ENCODE assay signal across 26 cellular contexts in the genomic region with DNA sequence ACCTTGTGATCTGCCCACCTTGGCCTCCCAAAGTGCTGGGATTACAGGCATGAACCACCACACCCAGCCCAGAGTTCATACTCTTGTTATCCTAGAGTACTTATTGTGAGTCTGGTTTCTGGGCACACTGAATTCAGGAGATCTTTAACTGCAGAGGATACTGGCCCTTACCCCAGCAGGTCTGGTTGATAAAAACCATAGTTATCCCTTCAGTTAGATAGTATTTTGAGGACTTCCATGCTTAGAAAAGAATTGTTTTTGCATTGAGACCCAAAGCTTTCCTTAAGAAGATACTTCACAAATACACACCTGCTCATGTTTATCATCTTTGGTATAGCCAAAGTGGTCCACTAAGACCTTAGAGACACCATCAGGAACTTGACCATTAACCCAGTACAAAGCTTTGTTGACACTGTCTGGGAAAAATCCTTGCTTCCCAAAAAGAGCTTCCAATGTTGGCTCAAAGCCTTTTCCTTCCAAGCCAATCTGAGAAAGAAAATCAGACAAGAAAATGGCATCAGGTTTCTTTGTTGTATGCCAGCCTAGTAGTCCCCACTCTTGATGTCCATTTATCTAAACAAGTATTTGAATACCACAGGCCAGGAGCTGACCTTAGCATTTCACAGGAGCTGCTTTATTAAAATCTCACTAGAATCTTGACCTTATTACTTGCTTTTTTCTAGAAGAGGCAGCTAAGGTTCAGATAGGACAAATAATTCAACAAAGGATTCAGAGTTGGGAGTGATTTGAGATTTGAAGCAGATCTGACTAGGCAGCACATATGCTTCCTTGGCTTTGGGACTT. TPM values are rescaled to one million over a fixed set of nuclear protein-coding genes. Genes with fewer than 3 reads are reported as not detected.
"Had no signal": no experiment of that assay in that cellular context is flagged by ENCODE, and none has a peak within 500 bp of the region (broad histone marks: within the 10 kb centered on the region; RNA-seq: fewer than 3 reads in every experiment).

No MANE protein-coding gene starts in this region.

- H3K4me1 Mint-ChIP-seq: memory B cell; naive thymus-derived CD4-positive, alpha-beta T cell had no signal

- H3K27me3 Mint-ChIP-seq: dendritic cell treated with granulocyte-macrophage colony-stimulating factor and Interleukin-4, amounts not matched to agents 40 ng/mL and 50 ng/mL, for 4 days had no signal

- H3K27ac Mint-ChIP-seq: dendritic cell treated with granulocyte-macrophage colony-stimulating factor and Interleukin-4, amounts not matched to agents 40 ng/mL and 50 ng/mL, for 4 days; memory B cell; naive thymus-derived CD4-positive, alpha-beta T cell had no signal

- H3K36me3 ChIP-seq: colonic mucosa, esophagus squamous epithelium, gastrocnemius medialis, left lung, lower lobe of right lung had no signal

- H3K9me3 ChIP-seq: colonic mucosa, esophagus squamous epithelium, gastrocnemius medialis, heart right ventricle, left lung, lower lobe of right lung had no signal

- H3K36me3 Mint-ChIP-seq: memory B cell had no signal

- H3K27me3 ChIP-seq: colonic mucosa, esophagus squamous epithelium, gastrocnemius medialis, left lung had no signal

- H3K27ac ChIP-seq: colonic mucosa, esophagus squamous epithelium, gastrocnemius medialis, heart right ventricle, left lung, lower lobe of right lung had no signal

- H3K4me1 ChIP-seq: colonic mucosa, esophagus squamous epithelium, gastrocnemius medialis, heart right ventricle, left lung, lower lobe of right lung had no signal

- FAIRE-seq: endothelial cell of umbilical vein, islet of Langerhans, kidney had no signal

- ATAC-seq: gastrocnemius medialis; left colon; left lung; lower lobe of right lung; naive thymus-derived CD4-positive, alpha-beta T cell had no signal

- DNase-seq: colonic mucosa; cortex of kidney; effector CD4-positive, alpha-beta T cell; effector memory CD4-positive, alpha-beta T cell; esophagus squamous epithelium; foreskin fibroblast; foreskin melanocyte; gastrocnemius medialis; glutamatergic neuron; head of caudate nucleus; heart right ventricle; hippocampal formation; kidney; kidney glomerular epithelial cell; left colon; left lung; left ventricle myocardium superior; lower lobe of right lung; midbrain; naive thymus-derived CD4-positive, alpha-beta T cell had no signal

- H3K9me3 Mint-ChIP-seq: dendritic cell treated with granulocyte-macrophage colony-stimulating factor and Interleukin-4, amounts not matched to agents 40 ng/mL and 50 ng/mL, for 4 days; memory B cell had no signal

- H3K4me3 Mint-ChIP-seq: dendritic cell treated with granulocyte-macrophage colony-stimulating factor and Interleukin-4, amounts not matched to agents 40 ng/mL and 50 ng/mL, for 4 days; memory B cell; naive thymus-derived CD4-positive, alpha-beta T cell had no signal

- H3K4me3 ChIP-seq: colonic mucosa, esophagus squamous epithelium, gastrocnemius medialis, heart right ventricle, left lung, lower lobe of right lung had no signal

RNA-seq across cellular contexts. Expression of a gene that starts 17.2 kb away (rescaled TPM):
- total RNA-seq: epithelial cell of proximal tubule; mononuclear cell; naive thymus-derived CD4-positive, alpha-beta T cell had no signal
- polyA plus RNA-seq: naive thymus-derived CD4-positive, alpha-beta T cell had no signal
